9 cellular contexts compared by ENCODE assay signal in the genomic region with DNA sequence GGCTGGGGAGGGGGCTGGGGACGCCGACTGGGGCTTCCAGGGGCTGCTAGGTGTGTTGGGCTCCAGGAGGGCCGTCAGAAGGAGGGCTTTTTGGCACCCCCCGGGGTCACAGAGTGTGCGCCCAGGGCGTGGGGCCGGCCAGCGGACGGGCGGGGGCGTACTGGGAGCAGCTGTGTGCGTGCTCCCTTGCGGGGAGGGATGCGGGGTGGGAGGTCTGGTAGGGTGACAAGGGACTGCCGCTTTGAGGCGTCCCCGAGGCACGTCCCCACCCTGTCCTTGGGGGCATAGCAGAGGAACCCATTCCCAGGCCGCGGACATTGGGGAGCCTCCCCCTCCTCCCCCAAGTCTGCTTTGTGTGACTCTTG. TPM values are rescaled to one million over a fixed set of nuclear protein-coding genes. Genes with fewer than 3 reads are reported as not detected.
DNase-seq lines count a peak whose midpoint lies in the region; ATAC-seq, FAIRE-seq and TF ChIP-seq lines count a peak whose summit lies in the region.
"Had no signal": no experiment of that assay in that cellular context is flagged by ENCODE, and none has a peak within 500 bp of the region (broad histone marks: within the 10 kb centered on the region; RNA-seq: fewer than 3 reads in every experiment).

No MANE protein-coding gene starts in this region.

- no peaks in the 10 kb centered on the region for H3K9me3 Mint-ChIP-seq in CD4-positive, CD25-positive, alpha-beta regulatory T cell
- H3K9me3 Mint-ChIP-seq in endodermal cell: no peaks in the 10 kb centered on the region

- no peak overlapping the region for H2AFZ ChIP-seq in parathyroid adenoma

- H3K4me3 Mint-ChIP-seq in CD4-positive, CD25-positive, alpha-beta regulatory T cell: peak overlapping the region; percentile 23 to 79 (median 63)
- peak overlapping the region; percentile 26 for H3K4me3 Mint-ChIP-seq in endodermal cell

- no peak for ATAC-seq in CD4-positive, CD25-positive, alpha-beta regulatory T cell (ENCODE audit: low read depth in 2 of 2)
- ATAC-seq in HG02642 (IDR thresholded peaks at IDR 0.05; ENCODE audit: poor library complexity, unreplicated experiment): no peak

- H3K9ac ChIP-seq in HUES64 (ENCODE audit: low read depth, low read length): no peak overlapping the region
- H3K9ac ChIP-seq in endodermal cell (ENCODE audit: extremely low read depth, low read length, poor library complexity, severe bottlenecking): no peak overlapping the region
- H3K9ac ChIP-seq in parathyroid adenoma: no peak overlapping the region

- H3K27me3 Mint-ChIP-seq in CD4-positive, CD25-positive, alpha-beta regulatory T cell: peaks cover 36% of the 10 kb centered on the region
- peaks cover 78% of the 10 kb centered on the region for H3K27me3 Mint-ChIP-seq in endodermal cell (ENCODE audit: insufficient read depth)

- no peaks in the 10 kb centered on the region for H3K9me3 ChIP-seq in CD4-positive, CD25-positive, alpha-beta regulatory T cell (ENCODE audit: control insufficient read depth in 2 of 2, low read length in 2 of 2)
- H3K9me3 ChIP-seq in HUES64 (ENCODE audit: insufficient read depth, low read depth, low read length): no peaks in the 10 kb centered on the region
- no peaks in the 10 kb centered on the region for H3K9me3 ChIP-seq in endodermal cell (ENCODE audit: control insufficient read depth, low read length)
- no peaks in the 10 kb centered on the region for H3K9me3 ChIP-seq in parathyroid adenoma (ENCODE audit: control insufficient read depth, low read length)

- H3K4me1 ChIP-seq in CD4-positive, CD25-positive, alpha-beta regulatory T cell (ENCODE audit: control insufficient read depth, insufficient read depth, low read length, poor library complexity, severe bottlenecking): peaks cover 27% of the 10 kb centered on the region
- H3K4me1 ChIP-seq in HUES64 (ENCODE audit: insufficient read depth, low read length) (peaks cover 43% of the 10 kb centered on the region), endodermal cell (ENCODE audit: control insufficient read depth, insufficient read depth, low read length) (peaks cover 9% of the 10 kb centered on the region), parathyroid adenoma (peaks cover 2% of the 10 kb centered on the region)

- no peaks in the 10 kb centered on the region for H3K36me3 Mint-ChIP-seq in CD4-positive, CD25-positive, alpha-beta regulatory T cell
- H3K36me3 Mint-ChIP-seq in endodermal cell (ENCODE audit: low read depth): no peaks in the 10 kb centered on the region

- H3K4me2 ChIP-seq in parathyroid adenoma (ENCODE audit: low read length): peak overlapping the region; percentile 85

- FAIRE-seq in HTR-8/SVneo (lab: Jason Lieb, UNC): no peak

- no peak for DNase-seq in CD4-positive, CD25-positive, alpha-beta regulatory T cell
- no peak for DNase-seq in endodermal cell
- DNase-seq in DMS79 (lab: John Stamatoyannopoulos, UW): no peak
- DNase-seq in NCI-H2081 treated with DMSO at 0.1 percent for 48 hours (lab: John Stamatoyannopoulos, UW): no peak
- no peak for DNase-seq in HTR-8/SVneo (ENCODE audit: insufficient read length, low spot score)
- DNase-seq: NCI-H345 had no signal

- H3K27ac Mint-ChIP-seq in CD4-positive, CD25-positive, alpha-beta regulatory T cell: no peak overlapping the region
- H3K27ac Mint-ChIP-seq in endodermal cell: no peak overlapping the region

- TF ChIP-seq CTCF in endodermal cell (conservative IDR thresholded peaks at IDR 0.05): no peak
- no peak for TF ChIP-seq CTCF in parathyroid adenoma (IDR thresholded peaks at IDR 0.05)

- no peak overlapping the region for H3K27ac ChIP-seq in CD4-positive, CD25-positive, alpha-beta regulatory T cell (ENCODE audit: insufficient read depth, low read length, poor library complexity, severe bottlenecking)
- no peak overlapping the region for H3K27ac ChIP-seq in HUES64 (ENCODE audit: low read depth, low read length)
- no peak overlapping the region for H3K27ac ChIP-seq in endodermal cell (ENCODE audit: low read depth, low read length)
- H3K27ac ChIP-seq in parathyroid adenoma: no peak overlapping the region

- H3K4me1 Mint-ChIP-seq in CD4-positive, CD25-positive, alpha-beta regulatory T cell: peaks cover 0 to 34% (median 4%) of the 10 kb centered on the region in 4 donors
- H3K4me1 Mint-ChIP-seq in endodermal cell: peaks cover 28% of the 10 kb centered on the region

- H3K79me2 ChIP-seq in parathyroid adenoma: no peaks in the 10 kb centered on the region

- H3K4me3 ChIP-seq in CD4-positive, CD25-positive, alpha-beta regulatory T cell (ENCODE audit: low read depth, low read length): no peak overlapping the region
- peak overlapping the region; percentile 56 for H3K4me3 ChIP-seq in HUES64 (ENCODE audit: low read length)
- H3K4me3 ChIP-seq in endodermal cell (ENCODE audit: low read length): peak overlapping the region; percentile 67
- H3K4me3 ChIP-seq in parathyroid adenoma (ENCODE audit: low read depth, low read length): peak overlapping the region; percentile 50

- peaks cover 19% of the 10 kb centered on the region for H3K27me3 ChIP-seq in CD4-positive, CD25-positive, alpha-beta regulatory T cell (ENCODE audit: control insufficient read depth, insufficient read depth, low read length)
- H3K27me3 ChIP-seq in HUES64 (ENCODE audit: insufficient read depth, low read length): peaks cover 67% of the 10 kb centered on the region
- H3K27me3 ChIP-seq in endodermal cell (ENCODE audit: control insufficient read depth, insufficient read depth, low read length, poor library complexity, severe bottlenecking): peaks cover 63% of the 10 kb centered on the region
- no peaks in the 10 kb centered on the region for H3K27me3 ChIP-seq in parathyroid adenoma (ENCODE audit: control insufficient read depth, insufficient read depth, low read length)

- H3K36me3 ChIP-seq in CD4-positive, CD25-positive, alpha-beta regulatory T cell (ENCODE audit: control insufficient read depth, insufficient read depth, low read length): no peaks in the 10 kb centered on the region
- no peaks in the 10 kb centered on the region for H3K36me3 ChIP-seq in HUES64 (ENCODE audit: insufficient read depth, low read length)
- H3K36me3 ChIP-seq in endodermal cell (ENCODE audit: control insufficient read depth, insufficient read depth, low read length): no peaks in the 10 kb centered on the region
- H3K36me3 ChIP-seq in parathyroid adenoma (ENCODE audit: control insufficient read depth, insufficient read depth, low read length): no peaks in the 10 kb centered on the region

- 5% methylated on average over 20 of the region's 20 CpGs for WGBS in HUES64
- 9% methylated on average over 20 of the region's 20 CpGs; no CpG with 5 or more reads in 1 of the 2 experiments for WGBS in endodermal cell (ENCODE audit: insufficient coverage in 1 of 2, insufficient read length in 1 of 2), 2 experiments

RNA-seq across cellular contexts. Expression of gene FOXO6, which starts 1.1 kb away (rescaled TPM):
- total RNA-seq in CD4-positive, CD25-positive, alpha-beta regulatory T cell: 0.91 TPM
- polyA plus RNA-seq in CD4-positive, CD25-positive, alpha-beta regulatory T cell: not detected
- 1.2 TPM for polyA plus RNA-seq in HUES64 (2013, experiment 1 of 2)
- polyA plus RNA-seq in HUES64 (2013, experiment 2 of 2): 1.5 TPM
- total RNA-seq in endodermal cell: 1 to 10 TPM; 1.7 to 1.8 TPM
- polyA plus RNA-seq in endodermal cell (2013, experiment 1 of 2): 2.9 TPM
- polyA plus RNA-seq in endodermal cell (2013, experiment 2 of 2): 2.8 TPM
